8 cellular contexts compared by ENCODE assay signal in the genomic region with DNA sequence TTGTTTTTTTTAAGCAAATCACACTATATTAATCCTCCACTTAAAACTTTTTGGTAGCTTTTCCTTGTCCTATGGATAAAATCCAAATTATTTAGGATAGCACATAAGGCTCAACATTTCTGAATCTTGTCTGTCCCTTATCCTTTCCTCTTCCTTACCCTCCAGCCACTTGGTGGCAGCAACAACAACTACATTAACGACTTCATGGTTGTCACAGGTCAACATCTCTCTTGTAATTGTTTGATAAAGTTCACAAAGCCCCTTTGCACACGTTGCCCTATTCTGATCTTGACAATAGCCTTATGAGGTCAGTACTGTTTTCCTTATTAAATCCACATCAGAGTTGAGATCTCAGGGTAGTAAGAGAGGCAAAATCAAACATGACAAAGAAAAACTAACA.
A peak's percentile ranks its signal among the peaks of the same experiment; 100 is the strongest.
DNase-seq lines count a peak whose midpoint lies in the region; ATAC-seq and TF ChIP-seq lines count a peak whose summit lies in the region.

No MANE protein-coding gene starts in this region.

- H3K4me1 Mint-ChIP-seq in chondrocyte (ENCODE audit: low read depth) (no peaks in the 10 kb centered on the region), nephron progenitor cell (no peaks in the 10 kb centered on the region)

- peak; percentile 26 for DNase-seq in NB4 (ENCODE audit: low read depth)
- no peak for DNase-seq in chondrocyte (ENCODE audit: low spot score)
- DNase-seq in nephron progenitor cell = no peak
- DNase-seq in stimulated activated naive CD4-positive, alpha-beta T cell treated with Interleukin-2 at 50 U/mL for 16 hours (lab: John Stamatoyannopoulos, UW) = no peak
- DNase-seq in NCI-H1436 (lab: John Stamatoyannopoulos, UW) = no peak

- no peak for TF ChIP-seq POLR2A in NB4 (IDR thresholded peaks at IDR 0.05; ENCODE audit: extremely low read depth, insufficient read length)

- H3K36me3 Mint-ChIP-seq in chondrocyte (ENCODE audit: low read depth) = no peaks in the 10 kb centered on the region
- no peaks in the 10 kb centered on the region for H3K36me3 Mint-ChIP-seq in nephron progenitor cell (ENCODE audit: low read depth)

- H3K9me3 Mint-ChIP-seq in chondrocyte (ENCODE audit: low read depth) (peaks cover 4% of the 10 kb centered on the region), nephron progenitor cell (no peaks in the 10 kb centered on the region)

- H3K4me3 Mint-ChIP-seq in chondrocyte (ENCODE audit: unreplicated experiment) (no peak overlapping the region), nephron progenitor cell (no peak overlapping the region)

- no peak overlapping the region for H3K27ac Mint-ChIP-seq in chondrocyte (ENCODE audit: unreplicated experiment)
- no peak overlapping the region for H3K27ac Mint-ChIP-seq in nephron progenitor cell

- ATAC-seq in HG02759 (IDR thresholded peaks at IDR 0.05; ENCODE audit: unreplicated experiment) (no peak), HG03342 (IDR thresholded peaks at IDR 0.05; ENCODE audit: unreplicated experiment) (no peak)

- no peak overlapping the region for H3K4me3 ChIP-seq in GM12875 (ENCODE audit: low read depth, low read length)
- H3K4me3 ChIP-seq in NB4 (ENCODE audit: low read depth, low read length) = no peak overlapping the region

- TF ChIP-seq CTCF in GM12875 (IDR thresholded peaks at IDR 0.05; ENCODE audit: borderline replicate concordance, insufficient read depth, low read depth, low read length) = 0 out of 2 replicates have a peak, but pooled peaks have one; percentile 14
- TF ChIP-seq CTCF in NB4 (IDR thresholded peaks at IDR 0.05; ENCODE audit: low read depth, low read length) = peak; percentile 43
- TF ChIP-seq CTCF in chondrocyte (IDR thresholded peaks at IDR 0.05) = peak; percentile 69
- peak; percentile 38 for TF ChIP-seq CTCF in nephron progenitor cell (IDR thresholded peaks at IDR 0.05)

- H3K27me3 Mint-ChIP-seq in chondrocyte (ENCODE audit: low read depth) (no peaks in the 10 kb centered on the region), nephron progenitor cell (ENCODE audit: low read depth, poor library complexity) (no peaks in the 10 kb centered on the region)

Comparison
In these comparisons a context has a peak if more than half of its experiments do, and no peak if none do; other contexts are left out.
1. CTCF ChIP-seq: peak in every context shown above with its lines; median percentile 69 in chondrocyte; 43 in NB4; 38 in nephron progenitor cell; 14 in GM12875.